ENCODE assay signal across 14 cellular contexts in genomic region chr11:96279421-96280290, GRCh38.
DNase-seq lines count a peak whose midpoint lies in the region; ATAC-seq and TF ChIP-seq lines count a peak whose summit lies in the region.
"Had no signal": no experiment of that assay in that cellular context is flagged by ENCODE, and none has a peak within 500 bp of the region (broad histone marks: within the 10 kb centered on the region; RNA-seq: fewer than 3 reads in every experiment).

No MANE protein-coding gene starts in this region.

- peak overlapping the region; percentile 76 for H3K27ac Mint-ChIP-seq in HFFc6
- no peak overlapping the region for H3K27ac Mint-ChIP-seq in activated CD8-positive, alpha-beta T cell treated with anti-CD3 and anti-CD28 coated beads, Interleukin-2, amount 10 ng/mL, durations not matched to agents 7 days and 5 days
- H3K27ac Mint-ChIP-seq: activated T-helper 1 cell treated with anti-CD3 and anti-CD28 coated beads, Interleukin-12 subunit alpha, Interleukin-12 subunit beta, Interleukin-2, Interleukin-4 antibody, amounts not matched to agents 30 ng/mL and 10 ng/mL and 1 ng/mL, durations not matched to agents 14 hours and 24 hours and 36 hours had no signal

- ATAC-seq in activated CD8-positive, alpha-beta T cell treated with anti-CD3 and anti-CD28 coated beads, Interleukin-2, amount 10 ng/mL, durations not matched to agents 7 days and 5 days = peak; percentile 57
- peak; percentile 83 for ATAC-seq in left colon

- H3K27me3 Mint-ChIP-seq in HFFc6 (ENCODE audit: insufficient read depth) = no peaks in the 10 kb centered on the region
- no peaks in the 10 kb centered on the region for H3K27me3 Mint-ChIP-seq in activated CD8-positive, alpha-beta T cell treated with anti-CD3 and anti-CD28 coated beads, Interleukin-2, amount 10 ng/mL, durations not matched to agents 7 days and 5 days (ENCODE audit: low read depth)
- H3K27me3 Mint-ChIP-seq: B cell had no signal

- POLR2A ChIA-PET in activated CD8-positive, alpha-beta T cell treated with anti-CD3 and anti-CD28 coated beads, Interleukin-2, amount 10 ng/mL, durations not matched to agents 7 days and 5 days (lab: Charles Lee) = interaction anchor here (1.1 kb wide), 1 partner anchor 110 kb away, joined by 3 read pairs; the partner anchor contains the start of genes CCDC82 and JRKL

- H3K9me3 Mint-ChIP-seq in HFFc6 = no peaks in the 10 kb centered on the region
- H3K9me3 Mint-ChIP-seq in activated CD8-positive, alpha-beta T cell treated with anti-CD3 and anti-CD28 coated beads, Interleukin-2, amount 10 ng/mL, durations not matched to agents 7 days and 5 days (ENCODE audit: insufficient read depth) = no peaks in the 10 kb centered on the region
- H3K9me3 Mint-ChIP-seq: activated T-helper 1 cell treated with anti-CD3 and anti-CD28 coated beads, Interleukin-12 subunit alpha, Interleukin-12 subunit beta, Interleukin-2, Interleukin-4 antibody, amounts not matched to agents 30 ng/mL and 10 ng/mL and 1 ng/mL, durations not matched to agents 14 hours and 24 hours and 36 hours had no signal

- H3K4me1 Mint-ChIP-seq in HFFc6 (ENCODE audit: low read depth) = peaks cover 80% of the 10 kb centered on the region
- peaks cover 40% of the 10 kb centered on the region for H3K4me1 Mint-ChIP-seq in activated CD8-positive, alpha-beta T cell treated with anti-CD3 and anti-CD28 coated beads, Interleukin-2, amount 10 ng/mL, durations not matched to agents 7 days and 5 days (ENCODE audit: low read depth)

- no peak overlapping the region for H3K4me3 Mint-ChIP-seq in HFFc6
- H3K4me3 Mint-ChIP-seq in activated CD8-positive, alpha-beta T cell treated with anti-CD3 and anti-CD28 coated beads, Interleukin-2, amount 10 ng/mL, durations not matched to agents 7 days and 5 days = no peak overlapping the region
- H3K4me3 Mint-ChIP-seq: activated T-helper 1 cell treated with anti-CD3 and anti-CD28 coated beads, Interleukin-12 subunit alpha, Interleukin-12 subunit beta, Interleukin-2, Interleukin-4 antibody, amounts not matched to agents 30 ng/mL and 10 ng/mL and 1 ng/mL, durations not matched to agents 14 hours and 24 hours and 36 hours; B cell had no signal

- peak; percentile 35 for DNase-seq in AG08395 (ENCODE audit: low spot score)
- DNase-seq in HFFc6 = peak; percentile 37
- DNase-seq in activated CD8-positive, alpha-beta T cell treated with anti-CD3 and anti-CD28 coated beads, Interleukin-2, amount 10 ng/mL, durations not matched to agents 7 days and 5 days = no peak
- peak in 1 of 2 donors; percentile 48 for DNase-seq in left colon
- no peak for DNase-seq in NCI-H2107 treated with DMSO at 0.1 percent for 48 hours (lab: John Stamatoyannopoulos, UW; ENCODE audit: unreplicated experiment)
- DNase-seq in NCI-H146 treated with DMSO at 0.1 percent for 48 hours (lab: John Stamatoyannopoulos, UW; ENCODE audit: unreplicated experiment) = no peak
- DNase-seq in GM19238 (ENCODE audit: insufficient read length, low spot score) = no peak
- no peak for DNase-seq in NCI-H446 (lab: John Stamatoyannopoulos, UW)
- DNase-seq: lower lobe of right lung; NCI-H146; stimulated activated CD4-positive, alpha-beta T cell treated with anti-CD3 and anti-CD28 coated beads, Interleukin-15, amount 100 ng/mL, for 24 hours; thyroid gland had no signal

- no peak for TF ChIP-seq CTCF in HFFc6 (IDR thresholded peaks at IDR 0.05)

- CTCF ChIA-PET in activated CD8-positive, alpha-beta T cell treated with anti-CD3 and anti-CD28 coated beads, Interleukin-2, amount 10 ng/mL, durations not matched to agents 7 days and 5 days (lab: Charles Lee) = interaction anchor here (0.6 to 5.1 kb wide), 5 partner anchors 29 to 224 kb away, joined by 3 to 36 read pairs (median 3); partner anchors contain the start of gene MAML2

- peaks cover 15% of the 10 kb centered on the region for H3K36me3 Mint-ChIP-seq in HFFc6 (ENCODE audit: low read depth)
- H3K36me3 Mint-ChIP-seq in activated CD8-positive, alpha-beta T cell treated with anti-CD3 and anti-CD28 coated beads, Interleukin-2, amount 10 ng/mL, durations not matched to agents 7 days and 5 days (ENCODE audit: low read depth) = peaks cover 9% of the 10 kb centered on the region

- intact Hi-C loops in left colon (cut with DNase I, micrococcal nuclease) = no loop called here

Comparison
In these comparisons a context has a peak if more than half of its experiments do, and no peak if none do; other contexts are left out.
1. DNase-seq: peak in AG08395 (single experiment) and HFFc6 (single experiment); none in activated CD8-positive, alpha-beta T cell treated with anti-CD3 and anti-CD28 coated beads, Interleukin-2, amount 10 ng/mL, durations not matched to agents 7 days and 5 days (single experiment), NCI-H2107 treated with DMSO at 0.1 percent for 48 hours (single experiment), NCI-H146 treated with DMSO at 0.1 percent for 48 hours (single experiment), GM19238 (single experiment) and NCI-H446 (0 of 2).